In the genomic region with DNA sequence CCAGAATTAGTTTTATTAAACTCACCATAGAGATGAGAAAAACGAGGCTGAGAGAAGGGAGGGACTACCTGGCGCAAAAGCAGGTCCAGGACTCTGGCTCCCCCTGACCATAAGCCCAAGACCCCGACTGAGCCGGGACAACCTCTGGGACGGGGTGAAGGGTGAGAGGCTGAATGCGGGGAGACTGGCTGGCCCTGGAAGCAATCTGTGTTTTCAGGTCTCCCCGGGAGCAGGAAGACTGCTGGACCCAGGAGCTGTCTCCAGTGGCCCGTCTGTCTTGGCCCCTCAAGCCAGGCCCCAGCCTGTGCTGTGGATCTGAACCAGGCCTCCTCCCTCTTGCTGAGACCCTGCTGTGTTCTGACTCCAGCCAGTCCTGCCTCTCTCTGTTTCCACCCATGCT, we compare ENCODE assay signal across 21 cellular contexts.
DNase-seq lines count a peak whose midpoint lies in the region; ATAC-seq and TF ChIP-seq lines count a peak whose summit lies in the region.
"Had no signal": no experiment of that assay in that cellular context is flagged by ENCODE, and none has a peak within 500 bp of the region (broad histone marks: within the 10 kb centered on the region; RNA-seq: fewer than 3 reads in every experiment).

No MANE protein-coding gene starts in this region.

- H3K27me3 Mint-ChIP-seq in MCF 10A (ENCODE audit: insufficient read depth, unreplicated experiment) (no peaks in the 10 kb centered on the region), endodermal cell (ENCODE audit: insufficient read depth) (peaks cover 10% of the 10 kb centered on the region), natural killer cell (ENCODE audit: low read depth in 2 of 2) (peaks cover 8 to 9% of the 10 kb centered on the region in 2 donors)

- H4K20me1 ChIP-seq in mammary epithelial cell (ENCODE audit: insufficient read depth, low read length), result no peaks in the 10 kb centered on the region
- H4K20me1 ChIP-seq: BLaER1 had no signal

- dilution Hi-C loops in mammary epithelial cell (cut with HindIII; ENCODE audit: low sequenced_read_pairs), result no loop called here

- H3K27me3 ChIP-seq in mammary epithelial cell (ENCODE audit: insufficient read depth, low read length) (no peaks in the 10 kb centered on the region), endodermal cell (ENCODE audit: control insufficient read depth, insufficient read depth, low read length, poor library complexity, severe bottlenecking) (no peaks in the 10 kb centered on the region)
- H3K27me3 ChIP-seq: BLaER1 had no signal

- no peak overlapping the region for H3K4me3 ChIP-seq in mammary epithelial cell (replicated peaks in 1 of 3; ENCODE audit: insufficient read depth in 1 of 3, low read depth in 2 of 3, low read length in 3 of 3)
- no peak overlapping the region for H3K4me3 ChIP-seq in endodermal cell (ENCODE audit: low read length)
- H3K4me3 ChIP-seq: BLaER1 had no signal

- intact Hi-C loops in MCF 10A (cut with micrococcal nuclease) (no loop called here), mammary epithelial cell (cut with micrococcal nuclease) (no loop called here), posterior vena cava (cut with DNase I) (loop anchor here in 1 of 2 donors (5.0 kb wide), 1 partner anchor 726 kb away; no protein-coding TSS in a partner anchor), natural killer cell (cut with micrococcal nuclease) (no loop called here)

- BruUV-seq in MCF 10A (replicated peaks; lab: Mats Ljungman, UMichigan) (no TSS peak), mammary epithelial cell (replicated peaks; lab: Mats Ljungman, UMichigan) (no TSS peak)

- DNase-seq in MCF 10A (ENCODE audit: unreplicated experiment), result no peak
- DNase-seq in mammary epithelial cell, result no peak
- DNase-seq in endodermal cell, result peak; percentile 41
- DNase-seq in posterior vena cava (ENCODE audit: low spot score), result peak; percentile 58
- DNase-seq in natural killer cell, result no peak
- DNase-seq: CD4-positive, CD25-positive, alpha-beta regulatory T cell; GOT3; Karpas-422; NCI-H1092 treated with DMSO at 0.1 percent for 48 hours; NCI-H1436; NCI-H187; NCI-H2081 treated with DMSO at 0.1 percent for 48 hours; NCI-H2171; NCI-H226; NCI-H510A; NCI-H69; RPMI8226; SHP77 had no signal

- H3K4me1 ChIP-seq in mammary epithelial cell (ENCODE audit: insufficient read depth, low read length), result peaks cover 4% of the 10 kb centered on the region
- H3K4me1 ChIP-seq in endodermal cell (ENCODE audit: control insufficient read depth, insufficient read depth, low read length), result peaks cover 6% of the 10 kb centered on the region

- 72% methylated on average over 8 of the region's 8 CpGs for WGBS in mammary epithelial cell (ENCODE audit: low coverage, missing lambda C conversion rate)
- WGBS in endodermal cell (ENCODE audit: insufficient coverage in 1 of 2, insufficient read length in 1 of 2), 2 experiments, result 90 to 94% methylated on average over 7 to 8 of the region's 8 CpGs

- H3K9ac ChIP-seq in mammary epithelial cell (ENCODE audit: insufficient read depth, low read length) (no peak overlapping the region), endodermal cell (ENCODE audit: extremely low read depth, low read length, poor library complexity, severe bottlenecking) (no peak overlapping the region)
- H3K9ac ChIP-seq: BLaER1 had no signal

- H3K9me3 Mint-ChIP-seq in MCF 10A (ENCODE audit: unreplicated experiment) (no peaks in the 10 kb centered on the region), endodermal cell (no peaks in the 10 kb centered on the region), natural killer cell (no peaks in the 10 kb centered on the region)
- H3K9me3 Mint-ChIP-seq: CD4-positive, CD25-positive, alpha-beta regulatory T cell had no signal

- H2AFZ ChIP-seq in mammary epithelial cell (ENCODE audit: low read depth, low read length), result no peak overlapping the region

- H3K27ac Mint-ChIP-seq in MCF 10A (ENCODE audit: low read depth, unreplicated experiment), result peak overlapping the region; percentile 4
- H3K27ac Mint-ChIP-seq in endodermal cell, result no peak overlapping the region
- no peak overlapping the region for H3K27ac Mint-ChIP-seq in natural killer cell
- H3K27ac Mint-ChIP-seq: CD4-positive, CD25-positive, alpha-beta regulatory T cell had no signal

- no peak overlapping the region for H3K4me3 Mint-ChIP-seq in MCF 10A (ENCODE audit: unreplicated experiment)
- H3K4me3 Mint-ChIP-seq in endodermal cell, result no peak overlapping the region
- no peak overlapping the region for H3K4me3 Mint-ChIP-seq in natural killer cell
- H3K4me3 Mint-ChIP-seq: CD4-positive, CD25-positive, alpha-beta regulatory T cell had no signal

- H3K4me1 Mint-ChIP-seq in MCF 10A (ENCODE audit: insufficient read depth, unreplicated experiment), result peaks cover 7% of the 10 kb centered on the region
- H3K4me1 Mint-ChIP-seq in endodermal cell, result peaks cover 25% of the 10 kb centered on the region
- H3K4me1 Mint-ChIP-seq in natural killer cell, result no peaks in the 10 kb centered on the region
- H3K4me1 Mint-ChIP-seq: CD4-positive, CD25-positive, alpha-beta regulatory T cell had no signal

- H3K4me2 ChIP-seq in mammary epithelial cell (ENCODE audit: insufficient read depth, low read depth, low read length), result no peak overlapping the region
- H3K4me2 ChIP-seq: BLaER1 had no signal

- H3K36me3 ChIP-seq in mammary epithelial cell (ENCODE audit: insufficient read depth, low read length), result no peaks in the 10 kb centered on the region
- no peaks in the 10 kb centered on the region for H3K36me3 ChIP-seq in endodermal cell (ENCODE audit: control insufficient read depth, insufficient read depth, low read length)
- H3K36me3 ChIP-seq: BLaER1 had no signal

- POLR2A ChIA-PET in MCF 10A (lab: Yijun Ruan, JAX), result no interaction called here

- in situ Hi-C loops in mammary epithelial cell (cut with MboI; ENCODE audit: low sequenced_read_pairs in 2 of 2), result loop anchor here in 1 of 2 donors (25.0 kb wide), 1 partner anchor 456 kb away; a partner anchor contains a TSS

- TF ChIP-seq CTCF in MCF 10A (IDR thresholded peaks at IDR 0.05; ENCODE audit: unreplicated experiment) (no peak), mammary epithelial cell (conservative IDR thresholded peaks at IDR 0.05 in 1 of 2, IDR thresholded peaks at IDR 0.05 in 1 of 2; ENCODE audit: extremely low read depth in 1 of 2, insufficient read depth in 1 of 2, low read depth in 1 of 2, low read length in 2 of 2) (no peak), endodermal cell (conservative IDR thresholded peaks at IDR 0.05) (no peak), natural killer cell (IDR thresholded peaks at IDR 0.05) (no peak)

- H3K9me3 ChIP-seq in mammary epithelial cell (replicated peaks; ENCODE audit: insufficient read depth, low read length) (no peaks in the 10 kb centered on the region), endodermal cell (ENCODE audit: control insufficient read depth, low read length) (no peaks in the 10 kb centered on the region)
- H3K9me3 ChIP-seq: BLaER1 had no signal

- CTCF ChIA-PET in MCF 10A (lab: Yijun Ruan, JAX) (interaction anchor here (0.6 to 2.5 kb wide), 8 partner anchors 7 to 921 kb away, joined by 3 to 10 read pairs (median 4); no protein-coding TSS in a partner anchor), mammary epithelial cell (lab: Charles Lee; ENCODE audit: low non-redundant PET) (interaction anchor here (0.5 kb wide), 1 partner anchor 324 kb away, joined by 7 read pairs; no protein-coding TSS in a partner anchor)

- H3K27ac ChIP-seq in mammary epithelial cell (ENCODE audit: insufficient read depth, low read depth, low read length) (no peak overlapping the region), endodermal cell (ENCODE audit: low read depth, low read length) (no peak overlapping the region)
- H3K27ac ChIP-seq: BLaER1 had no signal

- H3K79me2 ChIP-seq in mammary epithelial cell (ENCODE audit: insufficient read depth, low read length), result no peaks in the 10 kb centered on the region

- ATAC-seq in natural killer cell, result no peak
- ATAC-seq in GM19467 (IDR thresholded peaks at IDR 0.05; ENCODE audit: unreplicated experiment), result no peak
- ATAC-seq in HG02884 (IDR thresholded peaks at IDR 0.05; ENCODE audit: unreplicated experiment), result no peak

- H3K36me3 Mint-ChIP-seq in MCF 10A (ENCODE audit: insufficient read depth, unreplicated experiment), result no peaks in the 10 kb centered on the region
- H3K36me3 Mint-ChIP-seq in endodermal cell (ENCODE audit: low read depth), result no peaks in the 10 kb centered on the region
- no peaks in the 10 kb centered on the region for H3K36me3 Mint-ChIP-seq in natural killer cell
- H3K36me3 Mint-ChIP-seq: CD4-positive, CD25-positive, alpha-beta regulatory T cell had no signal

Comparison
In these comparisons a context has a peak if more than half of its experiments do, and no peak if none do; other contexts are left out.
1. DNase-seq: peak in endodermal cell (single experiment) and posterior vena cava (single experiment); none in MCF 10A (single experiment), mammary epithelial cell (single experiment) and natural killer cell (single experiment).